ENCODE assay signal across 24 cellular contexts in the genomic region with DNA sequence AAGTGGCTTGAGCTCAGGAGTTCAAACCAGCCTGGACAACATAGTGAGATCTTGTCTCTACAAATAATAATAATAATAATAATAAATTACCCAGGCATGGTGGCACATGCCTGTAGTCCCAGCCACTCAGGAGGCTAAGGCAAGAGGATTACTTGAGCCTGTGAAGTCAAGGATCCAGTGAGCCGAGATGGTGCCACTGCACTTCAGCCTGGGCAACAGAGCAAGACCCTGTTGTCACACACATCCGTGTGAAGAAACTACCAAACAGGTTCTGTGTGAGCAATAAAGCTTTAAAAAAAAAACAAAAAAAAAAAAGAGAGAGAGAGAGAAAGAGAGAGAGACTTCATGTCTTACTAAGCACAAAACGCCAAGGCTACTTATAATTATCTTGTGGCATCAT. TPM values are rescaled to one million over a fixed set of nuclear protein-coding genes. Genes with fewer than 3 reads are reported as not detected.
"Had no signal": no experiment of that assay in that cellular context is flagged by ENCODE, and none has a peak within 500 bp of the region (broad histone marks: within the 10 kb centered on the region; RNA-seq: fewer than 3 reads in every experiment).

No MANE protein-coding gene starts in this region.

- H3K36me3 ChIP-seq: pancreas, right lobe of liver, suprapubic skin, transverse colon, upper lobe of right lung, uterus had no signal

- H3K36me3 Mint-ChIP-seq: memory B cell; mesothelial cell of epicardium; naive B cell; natural killer cell treated with Interleukin-12 subunit alpha and Interleukin-12 subunit beta and Interleukin-15 and Interleukin-18, amount 100 ng/mL, for 72 hours had no signal

- H3K27ac ChIP-seq: pancreas, right lobe of liver, suprapubic skin, transverse colon, upper lobe of right lung, uterus had no signal

- H3K4me3 Mint-ChIP-seq: effector memory CD8-positive, alpha-beta T cell; memory B cell; mesothelial cell of epicardium; naive B cell; natural killer cell treated with Interleukin-12 subunit alpha and Interleukin-12 subunit beta and Interleukin-15 and Interleukin-18, amount 100 ng/mL, for 72 hours; stimulated activated naive CD8-positive, alpha-beta T cell treated with anti-CD3 and anti-CD28 coated beads, Interleukin-15, amount 100 ng/mL, for 72 hours had no signal

- H3K9me3 Mint-ChIP-seq: effector memory CD8-positive, alpha-beta T cell; mesothelial cell of epicardium; stimulated activated naive CD8-positive, alpha-beta T cell treated with anti-CD3 and anti-CD28 coated beads, Interleukin-15, amount 100 ng/mL, for 72 hours had no signal

- H3K4me1 Mint-ChIP-seq: memory B cell; naive B cell; stimulated activated naive CD8-positive, alpha-beta T cell treated with anti-CD3 and anti-CD28 coated beads, Interleukin-15, amount 100 ng/mL, for 72 hours had no signal

- ATAC-seq: effector memory CD8-positive, alpha-beta T cell; left lobe of liver; mucosa of descending colon; natural killer cell treated with Interleukin-12 subunit alpha and Interleukin-12 subunit beta and Interleukin-15 and Interleukin-18, amount 100 ng/mL, for 72 hours; pancreas; right lobe of liver; stimulated activated naive CD8-positive, alpha-beta T cell treated with anti-CD3 and anti-CD28 coated beads, Interleukin-15, amount 100 ng/mL, for 72 hours; upper lobe of right lung had no signal

- H3K27ac Mint-ChIP-seq: effector memory CD8-positive, alpha-beta T cell; memory B cell; mesothelial cell of epicardium; naive B cell; natural killer cell treated with Interleukin-12 subunit alpha and Interleukin-12 subunit beta and Interleukin-15 and Interleukin-18, amount 100 ng/mL, for 72 hours; stimulated activated naive CD8-positive, alpha-beta T cell treated with anti-CD3 and anti-CD28 coated beads, Interleukin-15, amount 100 ng/mL, for 72 hours had no signal

- H3K27me3 ChIP-seq: right lobe of liver, suprapubic skin, transverse colon, upper lobe of right lung, uterus had no signal

- H3K4me1 ChIP-seq: pancreas, right lobe of liver, suprapubic skin, transverse colon, upper lobe of right lung, uterus had no signal

- DNase-seq: cortex of kidney; effector memory CD8-positive, alpha-beta T cell; hypothalamus; kidney; mucosa of descending colon; naive B cell; pancreas; right lobe of liver; small intestine; stimulated activated CD4-positive, alpha-beta T cell treated with anti-CD3 and anti-CD28 coated beads, Interleukin-15, amount 100 ng/mL, for 24 hours; stimulated activated CD4-positive, alpha-beta T cell treated with anti-CD3 and anti-CD28 coated beads, Interleukin-4, amount 100 ng/mL, for 1 hour; stimulated activated CD8-positive, alpha-beta memory T cell treated with anti-CD3 and anti-CD28 coated beads, Interleukin-4, amount 100 ng/mL, for 48 hours; stimulated activated naive CD4-positive, alpha-beta T cell; stimulated activated naive CD8-positive, alpha-beta T cell treated with anti-CD3 and anti-CD28 coated beads, Interleukin-15, amount 100 ng/mL, for 72 hours; transverse colon; upper lobe of right lung; uterus had no signal

- H3K9me3 ChIP-seq: mucosa of descending colon, pancreas, right lobe of liver, suprapubic skin, transverse colon, upper lobe of right lung, uterus had no signal

- FAIRE-seq: frontal cortex, small intestine had no signal

- H3K4me3 ChIP-seq: lung, mucosa of descending colon, pancreas, right lobe of liver, suprapubic skin, transverse colon, upper lobe of right lung, uterus had no signal

RNA-seq across cellular contexts. Expression of a gene that starts 42.5 kb away (rescaled TPM):
- total RNA-seq: natural killer cell treated with Interleukin-12 subunit alpha and Interleukin-12 subunit beta and Interleukin-15 and Interleukin-18, amount 100 ng/mL, for 72 hours had no signal
